Comparison of ENCODE assay signal across 15 cellular contexts in the genomic region with DNA sequence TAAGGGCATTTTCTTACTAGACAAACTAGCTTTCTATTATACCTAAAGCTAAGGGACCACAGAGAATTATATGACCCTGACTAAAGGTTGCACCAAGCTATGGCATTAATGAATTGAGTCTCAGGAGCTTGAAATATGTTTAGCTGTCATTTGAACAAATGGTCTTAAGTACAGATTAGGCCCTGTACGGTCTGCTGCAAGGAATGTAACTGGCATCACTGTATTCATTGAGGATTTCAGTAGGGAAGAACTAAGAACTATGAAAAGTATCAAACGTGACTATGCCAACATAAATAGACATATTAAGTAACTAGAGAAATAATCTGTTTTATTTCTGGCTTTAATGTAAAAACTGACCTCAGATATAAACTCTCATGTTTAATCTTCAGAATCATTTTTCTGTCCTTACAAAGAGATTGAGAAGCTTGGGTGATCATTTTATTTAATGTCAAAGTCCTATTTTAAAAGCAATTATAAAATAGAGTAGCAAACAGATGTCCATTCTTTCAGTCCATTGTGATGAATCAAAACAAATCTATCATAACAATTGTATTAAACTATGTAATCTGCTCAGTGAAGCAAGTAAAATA.
"Had no signal": no experiment of that assay in that cellular context is flagged by ENCODE, and none has a peak within 500 bp of the region (broad histone marks: within the 10 kb centered on the region; RNA-seq: fewer than 3 reads in every experiment).

No MANE protein-coding gene starts in this region.

- H3K4me3 ChIP-seq: esophagus squamous epithelium, heart right ventricle, right atrium auricular region, sigmoid colon, skin epidermis had no signal

- H3K9me3 ChIP-seq: esophagus squamous epithelium, heart right ventricle, neutrophil, right atrium auricular region, sigmoid colon had no signal

- H3K27me3 Mint-ChIP-seq: naive thymus-derived CD4-positive, alpha-beta T cell had no signal

- H3K27me3 ChIP-seq: esophagus squamous epithelium, heart right ventricle, neutrophil, right atrium auricular region, sigmoid colon had no signal

- H3K36me3 Mint-ChIP-seq: naive thymus-derived CD4-positive, alpha-beta T cell had no signal

- H3K27ac Mint-ChIP-seq: naive thymus-derived CD4-positive, alpha-beta T cell had no signal

- ATAC-seq: heart right ventricle; left lobe of liver; naive thymus-derived CD4-positive, alpha-beta T cell had no signal

- H3K27ac ChIP-seq: esophagus squamous epithelium, heart right ventricle, neutrophil, right atrium auricular region, sigmoid colon, skin epidermis had no signal

- H3K36me3 ChIP-seq: esophagus squamous epithelium, heart right ventricle, neutrophil, right atrium auricular region, sigmoid colon had no signal

- DNase-seq: dermis blood vessel endothelial cell; esophagus squamous epithelium; heart right ventricle; hypothalamus; islet precursor cell; mammary epithelial cell; naive thymus-derived CD4-positive, alpha-beta T cell; sigmoid colon; stimulated activated CD4-positive, alpha-beta T cell treated with anti-CD3 and anti-CD28 coated beads, Interleukin-2, amount 100 ng/mL, for 48 hours; stimulated activated naive CD4-positive, alpha-beta T cell treated with Interleukin-2 at 50 U/mL for 16 hours; trophoblast cell had no signal

- H3K4me1 ChIP-seq: esophagus squamous epithelium, heart right ventricle, right atrium auricular region had no signal
